ENCODE assay signal across 6 cellular contexts in the genomic region with DNA sequence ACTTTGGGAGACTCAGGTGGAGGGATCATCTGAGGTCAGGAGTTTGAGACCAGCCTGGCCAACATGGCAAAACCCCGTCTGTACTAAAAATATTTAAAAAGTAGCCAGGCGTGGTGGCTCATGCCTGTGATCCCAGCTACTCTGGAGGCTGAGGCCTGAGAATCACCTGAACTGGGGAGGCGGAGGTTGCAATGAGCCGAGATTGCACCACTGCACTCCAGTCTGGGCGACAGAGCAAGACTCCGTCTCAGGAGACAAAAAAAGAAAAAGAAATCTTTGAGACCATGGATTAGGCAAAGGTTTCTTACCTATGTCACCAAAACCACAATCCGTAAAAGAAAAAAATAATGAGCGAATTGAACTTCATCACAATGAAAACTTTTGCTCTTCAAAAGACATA. TPM values are rescaled to one million over a fixed set of nuclear protein-coding genes. Genes with fewer than 3 reads are reported as not detected.
DNase-seq lines count a peak whose midpoint lies in the region; ATAC-seq, FAIRE-seq and TF ChIP-seq lines count a peak whose summit lies in the region.
"Not testable (repeated sequence)": the region's sequence is repeated elsewhere in the genome, so short reads cannot be mapped to it uniquely, and the experiment has no call there.

No MANE protein-coding gene starts in this region.

- not testable (repeated sequence) for TF ChIP-seq EP300 in H1 (IDR thresholded peaks at IDR 0.05; ENCODE audit: borderline replicate concordance in 1 of 2, low read depth in 2 of 2, low read length in 2 of 2)

- H3K23me2 ChIP-seq in H1 (ENCODE audit: low read depth, low read length), result not testable (repeated sequence)

- TF ChIP-seq POLR2A in H1 (IDR thresholded peaks at IDR 0.05; ENCODE audit: control extremely low read depth in 1 of 2, low read depth in 2 of 2, low read length in 2 of 2), result not testable (repeated sequence)

- not testable (repeated sequence) for DNase-seq in T-helper 17 cell; activated CD8-positive, alpha-beta memory T cell treated with anti-CD3 and anti-CD28 coated beads, Interleukin-2, amount 10 ng/mL, durations not matched to agents 7 days and 5 days; H1 (ENCODE audit: low read depth in 1 of 2, low spot score in 2 of 2); natural killer cell treated with Interleukin-12 subunit alpha and Interleukin-12 subunit beta and Interleukin-15 and Interleukin-18, amount 100 ng/mL, for 72 hours (ENCODE audit: low spot score)

- not testable (repeated sequence) for H3K9me3 ChIP-seq in BLaER1 treated with 17β-estradiol and CSF1 and Interleukin-3, amounts not matched to agents 10 nM and 100 nM (replicated peaks in 1 of 11); Loucy (ENCODE audit: insufficient read depth, low read depth, low read length); T-helper 17 cell (ENCODE audit: control insufficient read depth, low read length, poor library complexity, severe bottlenecking); H1 (ENCODE audit: insufficient read depth in 2 of 2, low read depth in 1 of 2, low read length in 1 of 2)

- not testable (repeated sequence) for TF ChIP-seq CTCF in Loucy (conservative IDR thresholded peaks at IDR 0.05; ENCODE audit: low read length); H1 (IDR thresholded peaks at IDR 0.05; ENCODE audit: control extremely low read depth in 1 of 3, insufficient read depth in 1 of 3, low read depth in 1 of 3, low read length in 3 of 3)

- not testable (repeated sequence) for H3K14ac ChIP-seq in H1 (ENCODE audit: insufficient read length)

- not testable (repeated sequence) for H3K56ac ChIP-seq in H1 (replicated peaks; ENCODE audit: insufficient read length, low read depth, low read length)

- not testable (repeated sequence) for H2AFZ ChIP-seq in Loucy (ENCODE audit: low read length); H1 (ENCODE audit: low read length)

- peak overlapping the region; percentile 27 for H3K27ac Mint-ChIP-seq in T-helper 17 cell
- peak overlapping the region; percentile 32 for H3K27ac Mint-ChIP-seq in activated CD8-positive, alpha-beta memory T cell treated with anti-CD3 and anti-CD28 coated beads, Interleukin-2, amount 10 ng/mL, durations not matched to agents 7 days and 5 days
- peak overlapping the region; percentile 96 for H3K27ac Mint-ChIP-seq in natural killer cell treated with Interleukin-12 subunit alpha and Interleukin-12 subunit beta and Interleukin-15 and Interleukin-18, amount 100 ng/mL, for 72 hours

- not testable (repeated sequence) for H3K79me1 ChIP-seq in H1 (ENCODE audit: low read depth, low read length)

- not testable (repeated sequence) for H2BK20ac ChIP-seq in H1 (ENCODE audit: low read length)

- not testable (repeated sequence) for H2BK5ac ChIP-seq in H1 (ENCODE audit: low read depth, low read length)

- not testable (repeated sequence) for H3K79me2 ChIP-seq in Loucy (ENCODE audit: insufficient read depth, low read length); H1 (ENCODE audit: control insufficient read depth in 1 of 2, insufficient read depth in 2 of 2, low read length in 2 of 2)

- H4K5ac ChIP-seq in H1 (ENCODE audit: insufficient read length, low read depth, low read length), result not testable (repeated sequence)

- not testable (repeated sequence) for H3F3A ChIP-seq in Loucy (ENCODE audit: low read depth)

- not testable (repeated sequence) for H2AK5ac ChIP-seq in H1 (ENCODE audit: low read depth, low read length)

- peak overlapping the region in 9 of 11 experiments; percentile 82 to 92 (median 89); a peak in 20 of 22 replicates for H3K27ac ChIP-seq in BLaER1 treated with 17β-estradiol and CSF1 and Interleukin-3, amounts not matched to agents 10 nM and 100 nM
- H3K27ac ChIP-seq in H1 (ENCODE audit: low read depth, low read length), result not testable (repeated sequence)

- H4K8ac ChIP-seq in H1 (ENCODE audit: extremely low read depth, insufficient read depth, low read length), result 0 out of 2 replicates have a peak overlapping the region, but pooled peaks have one; percentile 5

- H3K4me1 Mint-ChIP-seq in T-helper 17 cell, result peaks cover 32% of the 10 kb centered on the region
- H3K4me1 Mint-ChIP-seq in activated CD8-positive, alpha-beta memory T cell treated with anti-CD3 and anti-CD28 coated beads, Interleukin-2, amount 10 ng/mL, durations not matched to agents 7 days and 5 days, result peaks cover 28% of the 10 kb centered on the region
- peaks cover 35 to 36% of the 10 kb centered on the region in 2 donors for H3K4me1 Mint-ChIP-seq in natural killer cell treated with Interleukin-12 subunit alpha and Interleukin-12 subunit beta and Interleukin-15 and Interleukin-18, amount 100 ng/mL, for 72 hours (ENCODE audit: low read depth in 2 of 2)

- not testable (repeated sequence) for H3K4me3 Mint-ChIP-seq in T-helper 17 cell; activated CD8-positive, alpha-beta memory T cell treated with anti-CD3 and anti-CD28 coated beads, Interleukin-2, amount 10 ng/mL, durations not matched to agents 7 days and 5 days; natural killer cell treated with Interleukin-12 subunit alpha and Interleukin-12 subunit beta and Interleukin-15 and Interleukin-18, amount 100 ng/mL, for 72 hours

- ATAC-seq in T-helper 17 cell; activated CD8-positive, alpha-beta memory T cell treated with anti-CD3 and anti-CD28 coated beads, Interleukin-2, amount 10 ng/mL, durations not matched to agents 7 days and 5 days; natural killer cell treated with Interleukin-12 subunit alpha and Interleukin-12 subunit beta and Interleukin-15 and Interleukin-18, amount 100 ng/mL, for 72 hours: not testable (repeated sequence)

- not testable (repeated sequence) for H2BK12ac ChIP-seq in H1 (ENCODE audit: low read depth, low read length)

- not testable (repeated sequence) for H3K36me3 Mint-ChIP-seq in T-helper 17 cell (ENCODE audit: low read depth); activated CD8-positive, alpha-beta memory T cell treated with anti-CD3 and anti-CD28 coated beads, Interleukin-2, amount 10 ng/mL, durations not matched to agents 7 days and 5 days; natural killer cell treated with Interleukin-12 subunit alpha and Interleukin-12 subunit beta and Interleukin-15 and Interleukin-18, amount 100 ng/mL, for 72 hours

- H3K36me3 ChIP-seq in BLaER1 treated with 17β-estradiol and CSF1 and Interleukin-3, amounts not matched to agents 10 nM and 100 nM; Loucy (ENCODE audit: insufficient read depth, low read length); H1 (ENCODE audit: control insufficient read depth in 2 of 4, insufficient read depth in 4 of 4, low read length in 3 of 4): not testable (repeated sequence)

- not testable (repeated sequence) for TF ChIP-seq RAD21 in H1 (IDR thresholded peaks at IDR 0.05 in 1 of 2, conservative IDR thresholded peaks at IDR 0.05 in 1 of 2; ENCODE audit: low read depth in 2 of 2, low read length in 2 of 2)

- not testable (repeated sequence) for FAIRE-seq in H1 (lab: Jason Lieb, UNC)

- not testable (repeated sequence) for H3K9me3 Mint-ChIP-seq in activated CD8-positive, alpha-beta memory T cell treated with anti-CD3 and anti-CD28 coated beads, Interleukin-2, amount 10 ng/mL, durations not matched to agents 7 days and 5 days (ENCODE audit: low read depth); natural killer cell treated with Interleukin-12 subunit alpha and Interleukin-12 subunit beta and Interleukin-15 and Interleukin-18, amount 100 ng/mL, for 72 hours

- H3K4me3 ChIP-seq in BLaER1 treated with 17β-estradiol and CSF1 and Interleukin-3, amounts not matched to agents 10 nM and 100 nM, result 0 out of 20 replicates have a peak overlapping the region, but pooled peaks of 1 of the 10 experiments have one; percentile 21
- H3K4me3 ChIP-seq in Loucy (ENCODE audit: low read length, poor library complexity, severe bottlenecking); H1 (ENCODE audit: extremely low read depth in 1 of 4, insufficient read depth in 2 of 4, low read depth in 3 of 4, low read length in 4 of 4): not testable (repeated sequence)

- H3K23ac ChIP-seq in H1 (ENCODE audit: insufficient read length), result not testable (repeated sequence)

- H2BK120ac ChIP-seq in H1 (replicated peaks; ENCODE audit: low read depth, low read length), result not testable (repeated sequence)

- not testable (repeated sequence) for H3K18ac ChIP-seq in H1 (ENCODE audit: extremely low read depth, low read length)

- H3K9ac ChIP-seq in BLaER1 treated with 17β-estradiol and CSF1 and Interleukin-3, amounts not matched to agents 10 nM and 100 nM, result peak overlapping the region in 10 of 11 experiments; percentile 15 to 83 (median 78); a peak in 18 of 22 replicates
- H3K9ac ChIP-seq in Loucy (ENCODE audit: low read depth, low read length, poor library complexity, severe bottlenecking), result peak overlapping the region; percentile 62
- not testable (repeated sequence) for H3K9ac ChIP-seq in H1 (replicated peaks in 1 of 4; ENCODE audit: extremely low read depth in 1 of 4, low read depth in 3 of 4, low read length in 3 of 4)

- H4K91ac ChIP-seq in H1 (replicated peaks; ENCODE audit: insufficient read length, low read length), result not testable (repeated sequence)

- H3K4me1 ChIP-seq in BLaER1 treated with 17β-estradiol and CSF1 and Interleukin-3, amounts not matched to agents 10 nM and 100 nM, result peaks cover 44 to 100% (median 96%) of the 10 kb centered on the region in 10 experiments
- H3K4me1 ChIP-seq in Loucy (ENCODE audit: insufficient read depth, low read length, poor library complexity, severe bottlenecking), result peaks cover 40% of the 10 kb centered on the region
- not testable (repeated sequence) for H3K4me1 ChIP-seq in H1 (replicated peaks in 1 of 4; ENCODE audit: control insufficient read depth in 3 of 4, insufficient read depth in 4 of 4, low read length in 3 of 4)

- not testable (repeated sequence) for H3K27me3 Mint-ChIP-seq in T-helper 17 cell; activated CD8-positive, alpha-beta memory T cell treated with anti-CD3 and anti-CD28 coated beads, Interleukin-2, amount 10 ng/mL, durations not matched to agents 7 days and 5 days; natural killer cell treated with Interleukin-12 subunit alpha and Interleukin-12 subunit beta and Interleukin-15 and Interleukin-18, amount 100 ng/mL, for 72 hours

- 80% methylated on average over 8 of the region's 8 CpGs; no CpG with 5 or more reads in 1 of the 2 experiments for WGBS in H1 (ENCODE audit: extremely low coverage in 1 of 2, insufficient coverage in 1 of 2, insufficient read length in 1 of 2, insufficient replicate concordance in 2 of 2, low coverage in 1 of 2, low lambda C conversion rate in 2 of 2, missing lambda C conversion rate in 1 of 2), 2 experiments

- POLR2A ChIA-PET in H1 (lab: Charles Lee; ENCODE audit: partially characterized antibody), result interaction anchor here (0.8 to 1.7 kb wide), 3 partner anchors 10 to 13 kb away, joined by 3 to 5 read pairs (median 3); no protein-coding TSS in a partner anchor

- H3K9me2 ChIP-seq in Loucy (replicated peaks; ENCODE audit: low read depth, low read length), result not testable (repeated sequence)

- not testable (repeated sequence) for H2BK15ac ChIP-seq in H1 (ENCODE audit: low read length)

- H3K4ac ChIP-seq in H1 (replicated peaks; ENCODE audit: insufficient read length, low read depth, low read length), result not testable (repeated sequence)

- H3K4me2 ChIP-seq in BLaER1 treated with 17β-estradiol and CSF1 and Interleukin-3, amounts not matched to agents 10 nM and 100 nM, result peak overlapping the region; percentile 62 to 87 (median 79)
- not testable (repeated sequence) for H3K4me2 ChIP-seq in Loucy (ENCODE audit: low read depth, low read length, poor library complexity, severe bottlenecking); H1 (ENCODE audit: insufficient read depth in 1 of 2, low read depth in 2 of 2, low read length in 2 of 2)

- H3K27me3 ChIP-seq in BLaER1 treated with 17β-estradiol and CSF1 and Interleukin-3, amounts not matched to agents 10 nM and 100 nM; Loucy (ENCODE audit: insufficient read depth, low read length, poor library complexity, severe bottlenecking); H1 (replicated peaks in 1 of 4; ENCODE audit: control insufficient read depth in 3 of 4, extremely low read depth in 1 of 4, insufficient read depth in 3 of 4, low read length in 3 of 4): not testable (repeated sequence)

- CTCF ChIA-PET in activated CD8-positive, alpha-beta memory T cell treated with anti-CD3 and anti-CD28 coated beads, Interleukin-2, amount 10 ng/mL, durations not matched to agents 7 days and 5 days (lab: Charles Lee), result interaction anchor here (1.1 to 13.1 kb wide), 7 partner anchors 9 to 220 kb away, joined by 3 to 211 read pairs (median 8); a partner anchor contains a TSS
- CTCF ChIA-PET in H1 (lab: Charles Lee; ENCODE audit: partially characterized antibody), result interaction anchor here (0.6 to 10.3 kb wide), 7 partner anchors 9 to 169 kb away, joined by 3 to 114 read pairs (median 3); no protein-coding TSS in a partner anchor

- not testable (repeated sequence) for H4K20me1 ChIP-seq in BLaER1 treated with 17β-estradiol and CSF1 and Interleukin-3, amounts not matched to agents 10 nM and 100 nM; Loucy (ENCODE audit: insufficient read depth, low read length, poor library complexity, severe bottlenecking); H1 (replicated peaks in 1 of 2; ENCODE audit: control insufficient read depth in 1 of 2, insufficient read depth in 2 of 2, low read length in 2 of 2)

RNA-seq across cellular contexts. Expression of a gene that starts 24.0 kb away (rescaled TPM):
- 1,000 to 10,000 TPM; 1,097 to 1,799 TPM for total RNA-seq in T-helper 17 cell
- total RNA-seq in activated CD8-positive, alpha-beta memory T cell treated with anti-CD3 and anti-CD28 coated beads, Interleukin-2, amount 10 ng/mL, durations not matched to agents 7 days and 5 days, result 100 to 1,000 TPM; 276 to 311 TPM
- total RNA-seq in H1 (2021; fragmentation: NEBNext Ultra II Directional; extraction: Animal tissue kit (Norgen Biotek cat#: 25700)), result 3.0 and 3.6 TPM in 2 replicates
- 1.6 and 2.3 TPM in 2 replicates for polyA plus RNA-seq in H1 (2011; rRNA removed)
- 1.0 TPM for polyA plus RNA-seq in H1 (2011; cell fraction: cytosol; rRNA removed)
- 3.0 TPM for polyA plus RNA-seq in H1 (2011; cell fraction: nucleus; rRNA removed)
- polyA plus RNA-seq in H1 (2012, experiment 1 of 2), result 1.3 to 2.2 TPM (median 1.8 TPM) in 4 replicates
- 1.4 TPM for polyA plus RNA-seq in H1 (2012, experiment 2 of 2)
- 3.1 TPM for polyA plus RNA-seq in H1 (2013, experiment 1 of 2)
- polyA plus RNA-seq in H1 (2013, experiment 2 of 2), result 3.2 TPM
- 2.7 and 3.4 TPM in 2 replicates for polyA minus RNA-seq in H1 (2011; rRNA and poly(A)+ RNA removed)
- 1.8 TPM for polyA minus RNA-seq in H1 (2011; cell fraction: cytosol; rRNA and poly(A)+ RNA removed)
- 4.2 TPM for polyA minus RNA-seq in H1 (2011; cell fraction: nucleus; rRNA and poly(A)+ RNA removed)
- total RNA-seq in natural killer cell treated with Interleukin-12 subunit alpha and Interleukin-12 subunit beta and Interleukin-15 and Interleukin-18, amount 100 ng/mL, for 72 hours, result 100 to 1,000 TPM; 348 to 798 TPM

Comparison
In these comparisons a context has a peak if more than half of its experiments do, and no peak if none do; other contexts are left out.
1. H3K27ac Mint-ChIP-seq: peak in every context shown above with its lines; median percentile 96 in natural killer cell treated with Interleukin-12 subunit alpha and Interleukin-12 subunit beta and Interleukin-15 and Interleukin-18, amount 100 ng/mL, for 72 hours; 32 in activated CD8-positive, alpha-beta memory T cell treated with anti-CD3 and anti-CD28 coated beads, Interleukin-2, amount 10 ng/mL, durations not matched to agents 7 days and 5 days; 27 in T-helper 17 cell.
2. RNA of a gene that starts 24.0 kb away (total RNA-seq): 1,097 to 1,799 TPM in T-helper 17 cell, 348 to 798 TPM in natural killer cell treated with Interleukin-12 subunit alpha and Interleukin-12 subunit beta and Interleukin-15 and Interleukin-18, amount 100 ng/mL, for 72 hours and 276 to 311 TPM in activated CD8-positive, alpha-beta memory T cell treated with anti-CD3 and anti-CD28 coated beads, Interleukin-2, amount 10 ng/mL, durations not matched to agents 7 days and 5 days; 3.0 to 3.6 TPM in H1; every median in the first group is over 10 times any median in the second.